17 cellular contexts compared by ENCODE assay signal in genomic region chr18:13441731-13442130, GRCh38.
DNase-seq lines count a peak whose midpoint lies in the region; TF ChIP-seq lines count a peak whose summit lies in the region.
"Had no signal": no experiment of that assay in that cellular context is flagged by ENCODE, and none has a peak within 500 bp of the region (broad histone marks: within the 10 kb centered on the region; RNA-seq: fewer than 3 reads in every experiment).

No MANE protein-coding gene starts in this region.

- in situ Hi-C loops in G401 (cut with HindIII; ENCODE audit: low sequenced_read_pairs) = no loop called here

- no peaks in the 10 kb centered on the region for H3K36me3 ChIP-seq in sigmoid colon

- 79 to 87% methylated on average over 3 of the region's 3 CpGs for WGBS in sigmoid colon, 2 donors

- H3K9me3 Mint-ChIP-seq in activated T-helper 1 cell treated with anti-CD3 and anti-CD28 coated beads, Interleukin-12 subunit alpha, Interleukin-12 subunit beta, Interleukin-2, Interleukin-4 antibody, amounts not matched to agents 30 ng/mL and 10 ng/mL and 1 ng/mL, durations not matched to agents 14 hours and 24 hours and 36 hours = no peaks in the 10 kb centered on the region
- H3K9me3 Mint-ChIP-seq: CD8-positive, alpha-beta T cell; GM23338 had no signal

- TF ChIP-seq POLR2A in sigmoid colon (IDR thresholded peaks at IDR 0.05) (no peak), erythroblast (IDR thresholded peaks at IDR 0.05; ENCODE audit: low read length) (no peak)

- no peak overlapping the region for H3K4me3 ChIP-seq in sigmoid colon
- H3K4me3 ChIP-seq: A549, GM23338, K562 had no signal

- peaks cover 0 to 20% (median 6%) of the 10 kb centered on the region in 4 donors for H3K4me1 ChIP-seq in sigmoid colon

- H3K27ac ChIP-seq in sigmoid colon = no peak overlapping the region
- H3K27ac ChIP-seq: A549 had no signal

- TF ChIP-seq EP300 in sigmoid colon (IDR thresholded peaks at IDR 0.05) = no peak

- H3K9me3 ChIP-seq in sigmoid colon = no peaks in the 10 kb centered on the region
- H3K9me3 ChIP-seq: A549 had no signal

- H3K27me3 ChIP-seq in sigmoid colon = no peaks in the 10 kb centered on the region

- H3K27me3 Mint-ChIP-seq in activated T-helper 1 cell treated with anti-CD3 and anti-CD28 coated beads, Interleukin-12 subunit alpha, Interleukin-12 subunit beta, Interleukin-2, Interleukin-4 antibody, amounts not matched to agents 30 ng/mL and 10 ng/mL and 1 ng/mL, durations not matched to agents 14 hours and 24 hours and 36 hours (ENCODE audit: insufficient read depth) = no peaks in the 10 kb centered on the region

- intact Hi-C loops in sigmoid colon (cut with DNase I) = no loop called here
- intact Hi-C loops in activated T-helper 1 cell treated with anti-CD3 and anti-CD28 coated beads, Interleukin-12 subunit alpha, Interleukin-12 subunit beta, Interleukin-2, Interleukin-4 antibody, amounts not matched to agents 30 ng/mL and 10 ng/mL and 1 ng/mL, durations not matched to agents 14 hours and 24 hours and 36 hours (cut with micrococcal nuclease) = no loop called here

- no peak overlapping the region for H3K27ac Mint-ChIP-seq in activated T-helper 1 cell treated with anti-CD3 and anti-CD28 coated beads, Interleukin-12 subunit alpha, Interleukin-12 subunit beta, Interleukin-2, Interleukin-4 antibody, amounts not matched to agents 30 ng/mL and 10 ng/mL and 1 ng/mL, durations not matched to agents 14 hours and 24 hours and 36 hours
- H3K27ac Mint-ChIP-seq: CD8-positive, alpha-beta T cell; GM23338 had no signal

- DNase-seq in G401 (ENCODE audit: low spot score) (peak; percentile 93), cerebellar cortex (ENCODE audit: low spot score) (peak; percentile 90), sigmoid colon (peak; percentile 17), A172 (ENCODE audit: low spot score) (no peak), superior temporal gyrus (ENCODE audit: extremely low spot score) (no peak), erythroblast (lab: John Stamatoyannopoulos, UW) (no peak)
- DNase-seq in activated T-helper 1 cell treated with anti-CD3 and anti-CD28 coated beads, Interleukin-12 subunit alpha, Interleukin-12 subunit beta, Interleukin-2, Interleukin-4 antibody, amounts not matched to agents 30 ng/mL and 10 ng/mL and 1 ng/mL, durations not matched to agents 14 hours and 24 hours and 36 hours (ENCODE audit: low spot score) = no peak
- DNase-seq: AML-193; Calu3; CD8-positive, alpha-beta T cell; DMS79 treated with DMSO at 0.1 percent for 48 hours; EL; HCEC 1CT; IMR-90 had no signal

- no peak for TF ChIP-seq CTCF in sigmoid colon (IDR thresholded peaks at IDR 0.05)

- no peak overlapping the region for H3K4me3 Mint-ChIP-seq in activated T-helper 1 cell treated with anti-CD3 and anti-CD28 coated beads, Interleukin-12 subunit alpha, Interleukin-12 subunit beta, Interleukin-2, Interleukin-4 antibody, amounts not matched to agents 30 ng/mL and 10 ng/mL and 1 ng/mL, durations not matched to agents 14 hours and 24 hours and 36 hours
- H3K4me3 Mint-ChIP-seq: CD8-positive, alpha-beta T cell; GM23338 had no signal

- H3K4me1 Mint-ChIP-seq in activated T-helper 1 cell treated with anti-CD3 and anti-CD28 coated beads, Interleukin-12 subunit alpha, Interleukin-12 subunit beta, Interleukin-2, Interleukin-4 antibody, amounts not matched to agents 30 ng/mL and 10 ng/mL and 1 ng/mL, durations not matched to agents 14 hours and 24 hours and 36 hours (ENCODE audit: low read depth) = peaks cover 65% of the 10 kb centered on the region

- no peaks in the 10 kb centered on the region for H3K36me3 Mint-ChIP-seq in activated T-helper 1 cell treated with anti-CD3 and anti-CD28 coated beads, Interleukin-12 subunit alpha, Interleukin-12 subunit beta, Interleukin-2, Interleukin-4 antibody, amounts not matched to agents 30 ng/mL and 10 ng/mL and 1 ng/mL, durations not matched to agents 14 hours and 24 hours and 36 hours (ENCODE audit: low read depth)
- H3K36me3 Mint-ChIP-seq: CD8-positive, alpha-beta T cell had no signal

Comparison
In these comparisons a context has a peak if more than half of its experiments do, and no peak if none do; other contexts are left out.
1. DNase-seq: peak in G401 (single experiment), cerebellar cortex (single experiment) and sigmoid colon (single experiment); none in A172 (single experiment), superior temporal gyrus (single experiment), activated T-helper 1 cell treated with anti-CD3 and anti-CD28 coated beads, Interleukin-12 subunit alpha, Interleukin-12 subunit beta, Interleukin-2, Interleukin-4 antibody, amounts not matched to agents 30 ng/mL and 10 ng/mL and 1 ng/mL, durations not matched to agents 14 hours and 24 hours and 36 hours (single experiment) and erythroblast (0 of 2).